Comparison of ENCODE assay signal across 1 cellular context in genomic region chr6:142850653-142851434, GRCh38.
A peak's percentile ranks its signal among the peaks of the same experiment; 100 is the strongest.
TF ChIP-seq lines count a peak whose summit lies in the region.

No MANE protein-coding gene starts in this region.

TF ChIP-seq in GM12878, 131 proteins besides CTCF, POLR2A, EP300 and RAD21 (continued from another document):
- no peak for TF ChIP-seq ZBTB40 (IDR thresholded peaks at IDR 0.05; ENCODE audit: borderline replicate concordance)
- TF ChIP-seq YBX1 (IDR thresholded peaks at IDR 0.05), result no peak
- no peak for TF ChIP-seq JUND (IDR thresholded peaks at IDR 0.05; ENCODE audit: low read depth, low read length)
- TF ChIP-seq NFXL1 (IDR thresholded peaks at IDR 0.05; ENCODE audit: borderline replicate concordance), result no peak
- TF ChIP-seq CBX5 (IDR thresholded peaks at IDR 0.05; ENCODE audit: low read depth), result 0 out of 2 replicates have a peak, but pooled peaks have one; percentile 30
